Comparison of ENCODE assay signal across 9 cellular contexts in the genomic region with DNA sequence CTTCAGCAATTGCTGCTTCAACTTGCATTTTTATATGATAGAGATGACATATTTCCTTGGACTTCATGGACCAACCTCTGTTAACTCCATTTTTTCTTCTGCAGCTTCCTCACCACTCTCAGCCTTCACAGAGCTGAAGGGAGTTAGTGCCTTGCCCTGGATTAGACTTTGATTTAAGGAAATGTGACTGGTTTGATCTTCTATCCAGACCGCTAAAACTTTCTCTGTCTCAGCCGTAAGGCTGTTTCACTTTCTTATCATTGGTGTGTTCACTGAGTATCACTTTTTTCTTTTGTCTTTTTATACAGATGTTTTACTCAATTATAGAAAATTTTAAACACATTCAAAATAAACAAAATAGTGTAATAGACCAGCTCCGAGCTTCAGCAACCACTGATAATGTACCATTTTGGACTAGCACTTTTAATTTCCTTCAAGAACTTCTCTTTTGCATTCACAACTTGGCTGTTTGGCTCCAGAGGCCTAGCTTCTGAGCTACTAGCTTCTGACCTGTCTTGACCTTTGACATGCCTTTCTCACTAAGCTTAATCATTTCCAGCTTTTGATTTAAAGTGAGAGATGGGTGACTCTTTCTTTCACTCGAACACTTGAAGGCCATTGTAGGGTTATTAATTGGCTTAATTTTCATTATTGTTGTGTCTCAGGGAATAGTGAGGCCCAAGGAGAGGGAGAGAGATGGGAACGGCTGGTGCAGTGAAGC. TPM values are rescaled to one million over a fixed set of nuclear protein-coding genes. Genes with fewer than 3 reads are reported as not detected.
A peak's percentile ranks its signal among the peaks of the same experiment; 100 is the strongest.
DNase-seq lines count a peak whose midpoint lies in the region; ATAC-seq and TF ChIP-seq lines count a peak whose summit lies in the region.
"Had no signal": no experiment of that assay in that cellular context is flagged by ENCODE, and none has a peak within 500 bp of the region (broad histone marks: within the 10 kb centered on the region; RNA-seq: fewer than 3 reads in every experiment).

No MANE protein-coding gene starts in this region.

- no peak for TF ChIP-seq EP300 in gastroesophageal sphincter (IDR thresholded peaks at IDR 0.05)

- WGBS in gastroesophageal sphincter (ENCODE audit: low coverage in 1 of 2), 2 donors, result 80 to 96% methylated on average over 3 to 5 of the region's 5 CpGs

- H3K4me1 ChIP-seq in CD4-positive, CD25-positive, alpha-beta regulatory T cell (ENCODE audit: control insufficient read depth, insufficient read depth, low read length, poor library complexity, severe bottlenecking), result peaks cover 85% of the 10 kb centered on the region
- peaks cover 7% of the 10 kb centered on the region for H3K4me1 ChIP-seq in colonic mucosa
- peaks cover 16 to 69% (median 21%) of the 10 kb centered on the region in 3 donors for H3K4me1 ChIP-seq in gastroesophageal sphincter

- H3K4me3 ChIP-seq in CD4-positive, CD25-positive, alpha-beta regulatory T cell (ENCODE audit: low read depth, low read length), result peak overlapping the region; percentile 76
- H3K4me3 ChIP-seq in epithelial cell of proximal tubule (ENCODE audit: low read depth, low read length), result peak overlapping the region; percentile 22
- H3K4me3 ChIP-seq in MG63, result no peak overlapping the region
- H3K4me3 ChIP-seq in colonic mucosa, result no peak overlapping the region
- no peak overlapping the region for H3K4me3 ChIP-seq in gastroesophageal sphincter

- H3K36me3 Mint-ChIP-seq in CD4-positive, CD25-positive, alpha-beta regulatory T cell, result peaks cover 6% of the 10 kb centered on the region

- H3K4me3 Mint-ChIP-seq in CD4-positive, CD25-positive, alpha-beta regulatory T cell, result peak overlapping the region; percentile 75 to 92 (median 86)

- peak in 2 of 3 donors; percentile 60 to 72 for DNase-seq in CD4-positive, CD25-positive, alpha-beta regulatory T cell
- DNase-seq in epithelial cell of proximal tubule (ENCODE audit: low read depth), result peak; percentile 56
- DNase-seq in MG63, result no peak
- DNase-seq in ureter (ENCODE audit: low spot score), result no peak
- no peak for DNase-seq in colonic mucosa
- DNase-seq: NCI-H526 treated with DMSO at 0.1 percent for 48 hours had no signal

- TF ChIP-seq CTCF in epithelial cell of proximal tubule (conservative IDR thresholded peaks at IDR 0.05; ENCODE audit: low read depth, low read length) (no peak), colonic mucosa (IDR thresholded peaks at IDR 0.05) (no peak), gastroesophageal sphincter (IDR thresholded peaks at IDR 0.05) (no peak)

- no peaks in the 10 kb centered on the region for H3K27me3 ChIP-seq in CD4-positive, CD25-positive, alpha-beta regulatory T cell (ENCODE audit: control insufficient read depth, insufficient read depth, low read length)
- H3K27me3 ChIP-seq in MG63 (no peaks in the 10 kb centered on the region), colonic mucosa (no peaks in the 10 kb centered on the region), gastroesophageal sphincter (no peaks in the 10 kb centered on the region)

- ATAC-seq in CD4-positive, CD25-positive, alpha-beta regulatory T cell (ENCODE audit: low read depth in 2 of 2), result peak; percentile 53 to 54
- peak; percentile 42 for ATAC-seq in GM19395 (IDR thresholded peaks at IDR 0.05; ENCODE audit: unreplicated experiment)
- peak; percentile 33 for ATAC-seq in HG03442 (IDR thresholded peaks at IDR 0.05; ENCODE audit: unreplicated experiment)
- ATAC-seq in gastroesophageal sphincter, result no peak

- H3K27ac Mint-ChIP-seq in CD4-positive, CD25-positive, alpha-beta regulatory T cell, result peak overlapping the region; percentile 93 to 97 (median 94)

- TF ChIP-seq POLR2A in gastroesophageal sphincter (IDR thresholded peaks at IDR 0.05), result no peak

- H3K4me1 Mint-ChIP-seq in CD4-positive, CD25-positive, alpha-beta regulatory T cell, result peaks cover 42 to 96% (median 76%) of the 10 kb centered on the region in 4 donors

- H3K36me3 ChIP-seq in CD4-positive, CD25-positive, alpha-beta regulatory T cell (ENCODE audit: control insufficient read depth, insufficient read depth, low read length), result no peaks in the 10 kb centered on the region
- peaks cover 37% of the 10 kb centered on the region for H3K36me3 ChIP-seq in MG63
- H3K36me3 ChIP-seq in colonic mucosa, result no peaks in the 10 kb centered on the region
- no peaks in the 10 kb centered on the region for H3K36me3 ChIP-seq in gastroesophageal sphincter

- no peaks in the 10 kb centered on the region for H3K27me3 Mint-ChIP-seq in CD4-positive, CD25-positive, alpha-beta regulatory T cell

- peak overlapping the region; percentile 72 for H3K27ac ChIP-seq in CD4-positive, CD25-positive, alpha-beta regulatory T cell (ENCODE audit: insufficient read depth, low read length, poor library complexity, severe bottlenecking)
- H3K27ac ChIP-seq in colonic mucosa (no peak overlapping the region), gastroesophageal sphincter (no peak overlapping the region)

- intact Hi-C loops in colonic mucosa (cut with DNase I), result no loop called here

- H3K9me3 ChIP-seq in CD4-positive, CD25-positive, alpha-beta regulatory T cell (ENCODE audit: control insufficient read depth in 2 of 2, low read length in 2 of 2), result no peaks in the 10 kb centered on the region
- H3K9me3 ChIP-seq in MG63 (no peaks in the 10 kb centered on the region), colonic mucosa (no peaks in the 10 kb centered on the region), gastroesophageal sphincter (no peaks in the 10 kb centered on the region)

- H3K9me3 Mint-ChIP-seq in CD4-positive, CD25-positive, alpha-beta regulatory T cell, result no peaks in the 10 kb centered on the region

- H3K9ac ChIP-seq in colonic mucosa (ENCODE audit: low read depth in 2 of 2, low read length in 2 of 2), result no peak overlapping the region

RNA-seq across cellular contexts. Expression of a gene that starts 9.3 kb away (rescaled TPM):
- 56.4 TPM for total RNA-seq in CD4-positive, CD25-positive, alpha-beta regulatory T cell
- 10 to 100 TPM; 37.7 to 61.3 (median 52.1) TPM for polyA plus RNA-seq in CD4-positive, CD25-positive, alpha-beta regulatory T cell
- 20.5 and 34.5 TPM in 2 replicates for total RNA-seq in epithelial cell of proximal tubule
- 242 and 562 TPM in 2 replicates for total RNA-seq in MG63 (2014; rRNA removed; shearing (Covaris generic); ENCODE audit: low replicate concordance)
- total RNA-seq in ureter, result 54.1 TPM
- total RNA-seq in colonic mucosa, result 10 to 100 TPM; 45.4 to 64.7 TPM
- total RNA-seq in gastroesophageal sphincter, result 100 to 1,000 TPM; 114 to 250 (median 181) TPM

Comparison
In these comparisons a context has a peak if more than half of its experiments do, and no peak if none do; other contexts are left out.
1. DNase-seq: peak in CD4-positive, CD25-positive, alpha-beta regulatory T cell (2 of 3) and epithelial cell of proximal tubule (single experiment); none in MG63 (single experiment), ureter (single experiment) and colonic mucosa (single experiment).
2. H3K4me3 ChIP-seq: peak in CD4-positive, CD25-positive, alpha-beta regulatory T cell (single experiment) and epithelial cell of proximal tubule (single experiment); none in MG63 (single experiment), colonic mucosa (single experiment) and gastroesophageal sphincter (0 of 2).